ENCODE assay signal across 18 cellular contexts in genomic region chr14:67221248-67221981, GRCh38. TPM values are rescaled to one million over a fixed set of nuclear protein-coding genes. Genes with fewer than 3 reads are reported as not detected.
DNase-seq lines count a peak whose midpoint lies in the region; ATAC-seq, FAIRE-seq and TF ChIP-seq lines count a peak whose summit lies in the region.
"Had no signal": no experiment of that assay in that cellular context is flagged by ENCODE, and none has a peak within 500 bp of the region (broad histone marks: within the 10 kb centered on the region; RNA-seq: fewer than 3 reads in every experiment).

No MANE protein-coding gene starts in this region.

- peak; percentile 74 to 91 for ATAC-seq in lower lobe of right lung
- ATAC-seq: activated CD4-positive, CD25-positive, alpha-beta regulatory T cell treated with anti-CD3 and anti-CD28 coated beads, Interleukin-2, amount 50 U/mL, for 24 hours; HepG2; left lobe of liver had no signal

- DNase-seq in AG08396 (ENCODE audit: low spot score) (peak; percentile 68), HTR-8/SVneo (ENCODE audit: insufficient read length, low spot score) (peak; percentile 97), T47D (ENCODE audit: low read depth in 1 of 2, low spot score in 1 of 2) (peak; percentile 27 to 76), lower lobe of right lung (no peak), NCI-H1417 treated with DMSO at 0.1 percent for 48 hours (lab: John Stamatoyannopoulos, UW) (no peak), H7 (no peak), mucosa of gallbladder (ENCODE audit: low spot score) (no peak), NCI-H2029 (lab: John Stamatoyannopoulos, UW) (no peak)
- DNase-seq: activated gamma-delta T cell, cerebellar nuclear complex, GDM1, NCI-H1417, NCI-H524 treated with DMSO at 0.1 percent for 48 hours, nucleus accumbens had no signal

- FAIRE-seq in HTR-8/SVneo (lab: Jason Lieb, UNC), result peak; percentile 74
- FAIRE-seq: HepG2 had no signal

- no peaks in the 10 kb centered on the region for H3K9me3 ChIP-seq in lower lobe of right lung

- no peak for TF ChIP-seq CTCF in lower lobe of right lung (IDR thresholded peaks at IDR 0.05)

- H3K4me3 ChIP-seq in lower lobe of right lung (no peak overlapping the region), H7 (ENCODE audit: insufficient read depth, low read depth, low read length) (no peak overlapping the region)

- H3K27me3 ChIP-seq in lower lobe of right lung (ENCODE audit: low read depth) (no peaks in the 10 kb centered on the region), H7 (ENCODE audit: control insufficient read depth, insufficient read depth, low read length) (no peaks in the 10 kb centered on the region)

- H3K36me3 ChIP-seq in lower lobe of right lung (no peaks in the 10 kb centered on the region), H7 (replicated peaks; ENCODE audit: control insufficient read depth, insufficient read depth, low read length) (no peaks in the 10 kb centered on the region)

- no peak overlapping the region for H3K27ac ChIP-seq in lower lobe of right lung
- H3K27ac ChIP-seq: C4-2B had no signal

- intact Hi-C loops in lower lobe of right lung (cut with DNase I), result no loop called here

- no peaks in the 10 kb centered on the region for H3K4me1 ChIP-seq in lower lobe of right lung

- in situ Hi-C loops in T47D (cut with HindIII; ENCODE audit: low pct_unique_long_range_greater_than_20kb, low sequenced_read_pairs), result no loop called here

RNA-seq across cellular contexts. Expression of gene PALS1, which starts 19.8 kb away (rescaled TPM):
- total RNA-seq in lower lobe of right lung, result 29.1 TPM
- 12.1 and 15.6 TPM in 2 replicates for total RNA-seq in H7 (2014; rRNA removed; shearing (Covaris generic))
- total RNA-seq in mucosa of gallbladder, result 31.6 TPM

RNA-seq across cellular contexts. Expression of gene GARIN2, which starts 32.2 kb away (rescaled TPM):
- total RNA-seq in lower lobe of right lung (0.32 TPM), mucosa of gallbladder (0.17 TPM)
- not detected in 2 replicates for total RNA-seq in H7 (2014; rRNA removed; shearing (Covaris generic))

Comparison
In these comparisons a context has a peak if more than half of its experiments do, and no peak if none do; other contexts are left out.
1. DNase-seq: peak in AG08396 (single experiment), HTR-8/SVneo (single experiment) and T47D (2 of 2); none in lower lobe of right lung (single experiment), NCI-H1417 treated with DMSO at 0.1 percent for 48 hours (single experiment), H7 (single experiment), mucosa of gallbladder (single experiment) and NCI-H2029 (single experiment).